Comparison of ENCODE assay signal across 21 cellular contexts in the genomic region with DNA sequence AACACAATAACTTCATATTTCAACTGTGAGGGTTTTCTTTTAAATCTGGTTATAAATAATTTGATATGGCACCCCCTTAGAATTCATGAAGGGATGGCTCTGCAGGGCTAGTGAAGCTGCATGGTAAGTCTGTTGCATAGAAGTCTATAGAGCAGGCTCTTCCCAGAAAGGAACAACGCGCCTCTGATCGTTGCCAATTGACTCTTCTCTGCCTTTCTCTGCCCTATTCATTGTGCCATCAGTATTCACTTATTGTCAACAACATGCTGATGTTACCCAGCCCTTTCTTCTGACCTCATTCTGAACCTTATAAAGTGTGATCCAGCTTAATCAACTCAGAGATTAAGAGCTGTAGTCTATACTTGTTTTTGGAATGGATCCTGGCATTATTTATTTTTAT.
"Had no signal": no experiment of that assay in that cellular context is flagged by ENCODE, and none has a peak within 500 bp of the region (broad histone marks: within the 10 kb centered on the region; RNA-seq: fewer than 3 reads in every experiment).

No MANE protein-coding gene starts in this region.

- ATAC-seq: effector memory CD8-positive, alpha-beta T cell; esophagus mucosa; gastrocnemius medialis; heart right ventricle; left lung; left ventricle myocardium superior; lower lobe of right lung; mucosa of descending colon had no signal

- DNase-seq: colonic mucosa; cortex of kidney; effector CD8-positive, alpha-beta T cell; effector memory CD8-positive, alpha-beta T cell; endodermal cell; erythroblast; esophagus squamous epithelium; foreskin fibroblast; foreskin melanocyte; gastrocnemius medialis; glutamatergic neuron; heart right ventricle; hippocampal formation; left cardiac atrium; left lung; left ventricle myocardium superior; lower lobe of right lung; mesendoderm; mucosa of descending colon; naive B cell had no signal
